In genomic region chr12:14259481-14260010, GRCh38 we compare ENCODE assay signal across 1 cellular context.
TF ChIP-seq lines count a peak whose summit lies in the region.

No MANE protein-coding gene starts in this region.

TF ChIP-seq in K562, 482 proteins besides CTCF, POLR2A, EP300 and RAD21 (continued from another document):
- no peak for TF ChIP-seq AFF4 (CRISPR knock-in tag; IDR thresholded peaks at IDR 0.05)
- no peak for TF ChIP-seq PHTF2 (CRISPR knock-in tag; IDR thresholded peaks at IDR 0.05)
- TF ChIP-seq CHD1 (IDR thresholded peaks at IDR 0.05; ENCODE audit: low read length), result no peak
- no peak for TF ChIP-seq CBX5 (IDR thresholded peaks at IDR 0.05; ENCODE audit: borderline replicate concordance, low read depth)
- no peak for TF ChIP-seq CREB1 (IDR thresholded peaks at IDR 0.05)
- no peak for TF ChIP-seq CREB1 (CRISPR knock-in tag; IDR thresholded peaks at IDR 0.05)
- TF ChIP-seq, protein P1, sequence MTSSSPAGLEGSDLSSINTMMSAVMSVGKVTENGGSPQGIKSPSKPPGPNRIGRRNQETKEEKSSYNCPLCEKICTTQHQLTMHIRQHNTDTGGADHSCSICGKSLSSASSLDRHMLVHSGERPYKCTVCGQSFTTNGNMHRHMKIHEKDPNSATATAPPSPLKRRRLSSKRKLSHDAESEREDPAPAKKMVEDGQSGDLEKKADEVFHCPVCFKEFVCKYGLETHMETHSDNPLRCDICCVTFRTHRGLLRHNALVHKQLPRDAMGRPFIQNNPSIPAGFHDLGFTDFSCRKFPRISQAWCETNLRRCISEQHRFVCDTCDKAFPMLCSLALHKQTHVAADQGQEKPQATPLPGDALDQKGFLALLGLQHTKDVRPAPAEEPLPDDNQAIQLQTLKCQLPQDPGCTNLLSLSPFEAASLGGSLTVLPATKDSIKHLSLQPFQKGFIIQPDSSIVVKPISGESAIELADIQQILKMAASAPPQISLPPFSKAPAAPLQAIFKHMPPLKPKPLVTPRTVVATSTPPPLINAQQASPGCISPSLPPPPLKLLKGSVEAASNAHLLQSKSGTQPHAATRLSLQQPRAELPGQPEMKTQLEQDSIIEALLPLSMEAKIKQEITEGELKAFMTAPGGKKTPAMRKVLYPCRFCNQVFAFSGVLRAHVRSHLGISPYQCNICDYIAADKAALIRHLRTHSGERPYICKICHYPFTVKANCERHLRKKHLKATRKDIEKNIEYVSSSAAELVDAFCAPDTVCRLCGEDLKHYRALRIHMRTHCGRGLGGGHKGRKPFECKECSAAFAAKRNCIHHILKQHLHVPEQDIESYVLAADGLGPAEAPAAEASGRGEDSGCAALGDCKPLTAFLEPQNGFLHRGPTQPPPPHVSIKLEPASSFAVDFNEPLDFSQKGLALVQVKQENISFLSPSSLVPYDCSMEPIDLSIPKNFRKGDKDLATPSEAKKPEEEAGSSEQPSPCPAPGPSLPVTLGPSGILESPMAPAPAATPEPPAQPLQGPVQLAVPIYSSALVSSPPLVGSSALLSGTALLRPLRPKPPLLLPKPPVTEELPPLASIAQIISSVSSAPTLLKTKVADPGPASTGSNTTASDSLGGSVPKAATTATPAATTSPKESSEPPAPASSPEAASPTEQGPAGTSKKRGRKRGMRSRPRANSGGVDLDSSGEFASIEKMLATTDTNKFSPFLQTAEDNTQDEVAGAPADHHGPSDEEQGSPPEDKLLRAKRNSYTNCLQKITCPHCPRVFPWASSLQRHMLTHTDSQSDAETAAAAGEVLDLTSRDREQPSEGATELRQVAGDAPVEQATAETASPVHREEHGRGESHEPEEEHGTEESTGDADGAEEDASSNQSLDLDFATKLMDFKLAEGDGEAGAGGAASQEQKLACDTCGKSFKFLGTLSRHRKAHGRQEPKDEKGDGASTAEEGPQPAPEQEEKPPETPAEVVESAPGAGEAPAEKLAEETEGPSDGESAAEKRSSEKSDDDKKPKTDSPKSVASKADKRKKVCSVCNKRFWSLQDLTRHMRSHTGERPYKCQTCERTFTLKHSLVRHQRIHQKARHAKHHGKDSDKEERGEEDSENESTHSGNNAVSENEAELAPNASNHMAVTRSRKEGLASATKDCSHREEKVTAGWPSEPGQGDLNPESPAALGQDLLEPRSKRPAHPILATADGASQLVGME (CRISPR knock-in tag; IDR thresholded peaks at IDR 0.05), result no peak
- no peak for TF ChIP-seq ARNT (IDR thresholded peaks at IDR 0.05)
- TF ChIP-seq NFATC3 (IDR thresholded peaks at IDR 0.05), result no peak
- TF ChIP-seq, protein P2, sequence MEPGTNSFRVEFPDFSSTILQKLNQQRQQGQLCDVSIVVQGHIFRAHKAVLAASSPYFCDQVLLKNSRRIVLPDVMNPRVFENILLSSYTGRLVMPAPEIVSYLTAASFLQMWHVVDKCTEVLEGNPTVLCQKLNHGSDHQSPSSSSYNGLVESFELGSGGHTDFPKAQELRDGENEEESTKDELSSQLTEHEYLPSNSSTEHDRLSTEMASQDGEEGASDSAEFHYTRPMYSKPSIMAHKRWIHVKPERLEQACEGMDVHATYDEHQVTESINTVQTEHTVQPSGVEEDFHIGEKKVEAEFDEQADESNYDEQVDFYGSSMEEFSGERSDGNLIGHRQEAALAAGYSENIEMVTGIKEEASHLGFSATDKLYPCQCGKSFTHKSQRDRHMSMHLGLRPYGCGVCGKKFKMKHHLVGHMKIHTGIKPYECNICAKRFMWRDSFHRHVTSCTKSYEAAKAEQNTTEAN (CRISPR knock-in tag; IDR thresholded peaks at IDR 0.05), result no peak
- TF ChIP-seq, protein P3, sequence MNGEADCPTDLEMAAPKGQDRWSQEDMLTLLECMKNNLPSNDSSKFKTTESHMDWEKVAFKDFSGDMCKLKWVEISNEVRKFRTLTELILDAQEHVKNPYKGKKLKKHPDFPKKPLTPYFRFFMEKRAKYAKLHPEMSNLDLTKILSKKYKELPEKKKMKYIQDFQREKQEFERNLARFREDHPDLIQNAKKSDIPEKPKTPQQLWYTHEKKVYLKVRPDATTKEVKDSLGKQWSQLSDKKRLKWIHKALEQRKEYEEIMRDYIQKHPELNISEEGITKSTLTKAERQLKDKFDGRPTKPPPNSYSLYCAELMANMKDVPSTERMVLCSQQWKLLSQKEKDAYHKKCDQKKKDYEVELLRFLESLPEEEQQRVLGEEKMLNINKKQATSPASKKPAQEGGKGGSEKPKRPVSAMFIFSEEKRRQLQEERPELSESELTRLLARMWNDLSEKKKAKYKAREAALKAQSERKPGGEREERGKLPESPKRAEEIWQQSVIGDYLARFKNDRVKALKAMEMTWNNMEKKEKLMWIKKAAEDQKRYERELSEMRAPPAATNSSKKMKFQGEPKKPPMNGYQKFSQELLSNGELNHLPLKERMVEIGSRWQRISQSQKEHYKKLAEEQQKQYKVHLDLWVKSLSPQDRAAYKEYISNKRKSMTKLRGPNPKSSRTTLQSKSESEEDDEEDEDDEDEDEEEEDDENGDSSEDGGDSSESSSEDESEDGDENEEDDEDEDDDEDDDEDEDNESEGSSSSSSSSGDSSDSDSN (IDR thresholded peaks at IDR 0.05; ENCODE audit: borderline replicate concordance in 1 of 2, low read depth in 2 of 2, low read length in 2 of 2), result no peak
- no peak for TF ChIP-seq TGIF2 (CRISPR knock-in tag; IDR thresholded peaks at IDR 0.05)
- TF ChIP-seq, protein P4, sequence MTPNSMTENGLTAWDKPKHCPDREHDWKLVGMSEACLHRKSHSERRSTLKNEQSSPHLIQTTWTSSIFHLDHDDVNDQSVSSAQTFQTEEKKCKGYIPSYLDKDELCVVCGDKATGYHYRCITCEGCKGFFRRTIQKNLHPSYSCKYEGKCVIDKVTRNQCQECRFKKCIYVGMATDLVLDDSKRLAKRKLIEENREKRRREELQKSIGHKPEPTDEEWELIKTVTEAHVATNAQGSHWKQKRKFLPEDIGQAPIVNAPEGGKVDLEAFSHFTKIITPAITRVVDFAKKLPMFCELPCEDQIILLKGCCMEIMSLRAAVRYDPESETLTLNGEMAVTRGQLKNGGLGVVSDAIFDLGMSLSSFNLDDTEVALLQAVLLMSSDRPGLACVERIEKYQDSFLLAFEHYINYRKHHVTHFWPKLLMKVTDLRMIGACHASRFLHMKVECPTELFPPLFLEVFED (CRISPR knock-in tag; conservative IDR thresholded peaks at IDR 0.05), result no peak
- TF ChIP-seq ZNF253 (CRISPR knock-in tag; conservative IDR thresholded peaks at IDR 0.05), result no peak
- TF ChIP-seq, protein P5, sequence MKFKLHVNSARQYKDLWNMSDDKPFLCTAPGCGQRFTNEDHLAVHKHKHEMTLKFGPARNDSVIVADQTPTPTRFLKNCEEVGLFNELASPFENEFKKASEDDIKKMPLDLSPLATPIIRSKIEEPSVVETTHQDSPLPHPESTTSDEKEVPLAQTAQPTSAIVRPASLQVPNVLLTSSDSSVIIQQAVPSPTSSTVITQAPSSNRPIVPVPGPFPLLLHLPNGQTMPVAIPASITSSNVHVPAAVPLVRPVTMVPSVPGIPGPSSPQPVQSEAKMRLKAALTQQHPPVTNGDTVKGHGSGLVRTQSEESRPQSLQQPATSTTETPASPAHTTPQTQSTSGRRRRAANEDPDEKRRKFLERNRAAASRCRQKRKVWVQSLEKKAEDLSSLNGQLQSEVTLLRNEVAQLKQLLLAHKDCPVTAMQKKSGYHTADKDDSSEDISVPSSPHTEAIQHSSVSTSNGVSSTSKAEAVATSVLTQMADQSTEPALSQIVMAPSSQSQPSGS (CRISPR knock-in tag; IDR thresholded peaks at IDR 0.05), result no peak
- peak; percentile 53 for TF ChIP-seq RBM25 (IDR thresholded peaks at IDR 0.05; ENCODE audit: low read depth, low read length, severe bottlenecking)
